Comparison of ENCODE assay signal across 9 cellular contexts in the genomic region with DNA sequence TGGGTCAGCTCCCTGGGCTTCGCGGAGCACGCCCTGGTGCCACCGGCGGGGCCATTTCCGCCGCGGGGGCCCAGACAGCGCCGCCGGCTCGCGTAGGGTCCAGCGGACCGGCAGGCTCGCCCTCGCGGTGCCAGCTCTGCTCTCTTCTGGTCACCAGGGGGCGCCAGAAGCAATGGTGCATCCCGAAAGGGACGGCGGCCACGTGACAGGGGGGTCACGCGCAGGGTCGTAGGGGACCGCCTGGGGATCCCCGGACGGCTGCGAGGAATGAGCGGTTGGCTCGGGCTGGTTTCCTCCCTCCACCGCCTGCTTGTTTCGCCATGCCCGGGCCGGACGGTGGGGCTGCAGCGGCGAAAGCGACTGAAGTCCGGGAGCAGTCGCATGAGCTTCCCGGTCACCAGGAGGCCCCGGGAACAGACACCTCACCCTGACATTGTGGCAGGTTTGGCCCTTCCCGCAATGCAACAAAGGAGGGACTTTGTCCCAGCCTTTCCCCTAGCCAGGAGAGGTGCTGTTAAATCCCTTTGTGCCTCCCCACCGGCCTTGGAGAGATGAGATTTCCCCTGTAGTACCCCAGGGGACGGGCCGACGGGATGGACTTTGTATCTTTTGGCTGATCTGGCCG. TPM values are rescaled to one million over a fixed set of nuclear protein-coding genes. Genes with fewer than 3 reads are reported as not detected.
DNase-seq lines count a peak whose midpoint lies in the region; ATAC-seq and TF ChIP-seq lines count a peak whose summit lies in the region.
"Had no signal": no experiment of that assay in that cellular context is flagged by ENCODE, and none has a peak within 500 bp of the region (broad histone marks: within the 10 kb centered on the region; RNA-seq: fewer than 3 reads in every experiment).

No MANE protein-coding gene starts in this region.

- peak overlapping the region; percentile 50 for H3K9ac ChIP-seq in HUES48 (ENCODE audit: low read depth, low read length)
- H3K9ac ChIP-seq: BLaER1 had no signal

- no peaks in the 10 kb centered on the region for H3K36me3 ChIP-seq in HUES48 (ENCODE audit: control insufficient read depth, insufficient read depth, low read length)
- H3K36me3 ChIP-seq in right atrium auricular region: no peaks in the 10 kb centered on the region
- H3K36me3 ChIP-seq in upper lobe of right lung: no peaks in the 10 kb centered on the region
- H3K36me3 ChIP-seq: BLaER1 had no signal

- H3K9me3 ChIP-seq in HUES48 (ENCODE audit: control insufficient read depth, insufficient read depth, low read length) (no peaks in the 10 kb centered on the region), right atrium auricular region (no peaks in the 10 kb centered on the region), upper lobe of right lung (no peaks in the 10 kb centered on the region)

- peak overlapping the region; percentile 60 for H3K4me3 ChIP-seq in HUES48 (ENCODE audit: low read depth, low read length)
- peak overlapping the region; percentile 40 to 52 for H3K4me3 ChIP-seq in right atrium auricular region
- H3K4me3 ChIP-seq in upper lobe of right lung: peak overlapping the region; percentile 45
- H3K4me3 ChIP-seq: BLaER1 had no signal

- ATAC-seq in upper lobe of right lung: peak; percentile 99

- H3K27me3 ChIP-seq in HUES48 (ENCODE audit: control insufficient read depth, insufficient read depth, low read length) (peaks cover 32% of the 10 kb centered on the region), right atrium auricular region (no peaks in the 10 kb centered on the region), upper lobe of right lung (no peaks in the 10 kb centered on the region)

- TF ChIP-seq CTCF in right atrium auricular region (IDR thresholded peaks at IDR 0.05): peak; percentile 65 to 86
- peak; percentile 76 for TF ChIP-seq CTCF in upper lobe of right lung (IDR thresholded peaks at IDR 0.05)

- H3K4me1 ChIP-seq in HUES48 (ENCODE audit: control insufficient read depth, insufficient read depth, low read length): peaks cover 6% of the 10 kb centered on the region; the same call in 1 of the 2 replicates
- peaks cover 0 to 4% of the 10 kb centered on the region in 2 donors for H3K4me1 ChIP-seq in right atrium auricular region
- H3K4me1 ChIP-seq in upper lobe of right lung: no peaks in the 10 kb centered on the region
- H3K4me1 ChIP-seq: BLaER1 had no signal

- H3K27ac ChIP-seq in HUES48 (ENCODE audit: low read depth, low read length) (no peak overlapping the region), right atrium auricular region (peak overlapping the region in 1 of 2 donors; percentile 16), upper lobe of right lung (no peak overlapping the region)
- H3K27ac ChIP-seq: BLaER1 had no signal

- DNase-seq in DMS153 treated with DMSO at 0.1 percent for 48 hours (lab: John Stamatoyannopoulos, UW; ENCODE audit: unreplicated experiment) (peak; percentile 16), DMS153 (lab: John Stamatoyannopoulos, UW) (no peak), T follicular helper cell (ENCODE audit: low read depth) (peak; percentile 21), amniotic epithelial cell (ENCODE audit: low read depth) (peak; percentile 24), right atrium auricular region (ENCODE audit: low spot score) (peak; percentile 78), posterior vena cava (ENCODE audit: low spot score) (peak; percentile 94), upper lobe of right lung (peak; percentile 91)

- intact Hi-C loops in posterior vena cava (cut with DNase I): no loop called here
- intact Hi-C loops in upper lobe of right lung (cut with DNase I): no loop called here

RNA-seq across cellular contexts. Expression of a gene that starts 15.8 kb away (rescaled TPM):
- total RNA-seq in right atrium auricular region (under 1 TPM in 1 of 2 donors, not detected in 1; 0.19 TPM), posterior vena cava (under 1 TPM in 1 of 2 donors, not detected in 1; 0.23 TPM), upper lobe of right lung (0.41 TPM)
